In the genomic region with DNA sequence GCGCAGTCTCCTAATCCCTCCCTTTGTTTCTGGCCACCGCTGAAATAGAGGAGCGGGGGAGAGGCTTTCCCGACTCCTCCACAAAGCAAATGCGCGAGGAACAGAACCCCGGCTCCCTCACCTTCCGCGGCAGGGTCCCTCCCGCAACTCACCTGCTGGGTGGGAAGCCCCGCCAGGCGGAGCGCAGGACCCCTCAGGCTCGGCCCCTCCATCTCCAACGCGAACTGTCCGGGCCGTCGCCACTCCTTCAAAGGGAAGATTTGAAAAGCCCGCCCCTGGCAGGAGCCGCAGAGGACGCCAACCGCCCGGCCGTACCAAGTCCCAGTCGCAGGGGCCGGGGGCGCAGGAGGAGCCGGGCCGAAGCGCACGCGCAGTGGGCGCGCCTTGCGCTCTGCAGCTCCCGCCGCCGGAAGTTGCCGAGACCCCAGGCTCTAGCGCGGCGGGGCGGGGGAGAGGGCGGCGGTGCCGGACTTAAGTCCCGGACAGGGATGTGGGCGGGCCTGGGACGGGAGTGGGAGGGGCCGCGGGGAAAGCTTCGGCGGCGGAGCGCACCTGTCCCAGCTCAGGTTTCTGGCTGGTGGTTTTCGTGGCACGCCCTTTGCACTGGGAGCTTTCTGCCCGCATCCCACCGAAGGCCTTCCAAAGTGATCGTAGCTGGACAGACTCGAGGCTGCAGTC, we compare ENCODE assay signal across 1 cellular context.
TF ChIP-seq lines count a peak whose summit lies in the region.

A gene with protein sequence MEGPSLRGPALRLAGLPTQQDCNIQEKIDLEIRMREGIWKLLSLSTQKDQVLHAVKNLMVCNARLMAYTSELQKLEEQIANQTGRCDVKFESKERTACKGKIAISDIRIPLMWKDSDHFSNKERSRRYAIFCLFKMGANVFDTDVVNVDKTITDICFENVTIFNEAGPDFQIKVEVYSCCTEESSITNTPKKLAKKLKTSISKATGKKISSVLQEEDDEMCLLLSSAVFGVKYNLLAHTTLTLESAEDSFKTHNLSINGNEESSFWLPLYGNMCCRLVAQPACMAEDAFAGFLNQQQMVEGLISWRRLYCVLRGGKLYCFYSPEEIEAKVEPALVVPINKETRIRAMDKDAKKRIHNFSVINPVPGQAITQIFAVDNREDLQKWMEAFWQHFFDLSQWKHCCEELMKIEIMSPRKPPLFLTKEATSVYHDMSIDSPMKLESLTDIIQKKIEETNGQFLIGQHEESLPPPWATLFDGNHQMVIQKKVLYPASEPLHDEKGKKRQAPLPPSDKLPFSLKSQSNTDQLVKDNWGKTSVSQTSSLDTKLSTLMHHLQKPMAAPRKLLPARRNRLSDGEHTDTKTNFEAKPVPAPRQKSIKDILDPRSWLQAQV (minus strand): TSS at position 446 of the 678 bp plus-strand sequence. CDS start 234 bp downstream, at position 212.

TF ChIP-seq in IMR-90, 13 proteins besides CTCF, POLR2A, EP300 and RAD21 (continued from another document):
- TF ChIP-seq MAZ (IDR thresholded peaks at IDR 0.05; ENCODE audit: borderline replicate concordance, low read depth, low read length) (peak; percentile 86; the same call in 1 of the 2 replicates), NFE2L2 (IDR thresholded peaks at IDR 0.05; ENCODE audit: low read depth, low read length) (no peak), RCOR1 (IDR thresholded peaks at IDR 0.05; ENCODE audit: insufficient replicate concordance, low read length) (no peak), CHD1 (IDR thresholded peaks at IDR 0.05; ENCODE audit: low read depth, low read length) (0 out of 2 replicates have a peak, but pooled peaks have one; percentile 60), BHLHE40 (IDR thresholded peaks at IDR 0.05; ENCODE audit: low read depth, low read length) (peak; percentile 78; the same call in 1 of the 2 replicates)
